ENCODE assay signal across 1 cellular context in the genomic region with DNA sequence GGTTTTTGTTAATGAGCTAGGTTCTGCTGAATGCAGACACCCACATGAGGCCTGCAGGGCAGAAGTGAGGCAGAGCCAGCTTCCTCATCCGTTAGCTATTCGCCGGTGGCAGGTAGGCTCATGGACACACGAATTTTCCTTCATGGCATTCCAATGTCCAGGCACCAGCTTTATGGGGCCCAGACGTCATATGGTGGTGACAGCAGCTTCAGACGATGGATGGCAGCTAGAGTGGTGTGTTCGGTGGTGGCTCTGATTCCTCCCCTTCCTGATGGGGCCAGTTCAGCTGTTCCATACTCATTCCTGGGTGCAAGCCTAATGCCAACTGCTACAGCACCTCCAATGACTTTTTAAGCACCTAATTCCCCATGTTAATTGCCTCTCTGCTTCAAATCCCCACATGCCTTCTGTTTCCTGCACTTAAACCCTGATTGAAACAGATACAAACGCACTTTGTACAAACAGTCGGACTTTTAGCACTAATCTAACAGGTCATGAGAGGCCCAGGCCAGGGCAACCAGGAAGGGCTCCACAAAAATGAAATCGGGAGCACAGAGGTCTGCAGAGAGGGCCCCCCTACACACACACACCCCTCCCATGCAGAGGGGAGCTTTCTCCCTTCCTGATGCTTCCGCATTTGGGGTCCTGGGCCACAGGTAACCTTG.
TF ChIP-seq lines count a peak whose summit lies in the region.

No MANE protein-coding gene starts in this region.

TF ChIP-seq in HepG2, 621 proteins besides CTCF, POLR2A, EP300 and RAD21 (continued from another document):
- TF ChIP-seq, protein P1, sequence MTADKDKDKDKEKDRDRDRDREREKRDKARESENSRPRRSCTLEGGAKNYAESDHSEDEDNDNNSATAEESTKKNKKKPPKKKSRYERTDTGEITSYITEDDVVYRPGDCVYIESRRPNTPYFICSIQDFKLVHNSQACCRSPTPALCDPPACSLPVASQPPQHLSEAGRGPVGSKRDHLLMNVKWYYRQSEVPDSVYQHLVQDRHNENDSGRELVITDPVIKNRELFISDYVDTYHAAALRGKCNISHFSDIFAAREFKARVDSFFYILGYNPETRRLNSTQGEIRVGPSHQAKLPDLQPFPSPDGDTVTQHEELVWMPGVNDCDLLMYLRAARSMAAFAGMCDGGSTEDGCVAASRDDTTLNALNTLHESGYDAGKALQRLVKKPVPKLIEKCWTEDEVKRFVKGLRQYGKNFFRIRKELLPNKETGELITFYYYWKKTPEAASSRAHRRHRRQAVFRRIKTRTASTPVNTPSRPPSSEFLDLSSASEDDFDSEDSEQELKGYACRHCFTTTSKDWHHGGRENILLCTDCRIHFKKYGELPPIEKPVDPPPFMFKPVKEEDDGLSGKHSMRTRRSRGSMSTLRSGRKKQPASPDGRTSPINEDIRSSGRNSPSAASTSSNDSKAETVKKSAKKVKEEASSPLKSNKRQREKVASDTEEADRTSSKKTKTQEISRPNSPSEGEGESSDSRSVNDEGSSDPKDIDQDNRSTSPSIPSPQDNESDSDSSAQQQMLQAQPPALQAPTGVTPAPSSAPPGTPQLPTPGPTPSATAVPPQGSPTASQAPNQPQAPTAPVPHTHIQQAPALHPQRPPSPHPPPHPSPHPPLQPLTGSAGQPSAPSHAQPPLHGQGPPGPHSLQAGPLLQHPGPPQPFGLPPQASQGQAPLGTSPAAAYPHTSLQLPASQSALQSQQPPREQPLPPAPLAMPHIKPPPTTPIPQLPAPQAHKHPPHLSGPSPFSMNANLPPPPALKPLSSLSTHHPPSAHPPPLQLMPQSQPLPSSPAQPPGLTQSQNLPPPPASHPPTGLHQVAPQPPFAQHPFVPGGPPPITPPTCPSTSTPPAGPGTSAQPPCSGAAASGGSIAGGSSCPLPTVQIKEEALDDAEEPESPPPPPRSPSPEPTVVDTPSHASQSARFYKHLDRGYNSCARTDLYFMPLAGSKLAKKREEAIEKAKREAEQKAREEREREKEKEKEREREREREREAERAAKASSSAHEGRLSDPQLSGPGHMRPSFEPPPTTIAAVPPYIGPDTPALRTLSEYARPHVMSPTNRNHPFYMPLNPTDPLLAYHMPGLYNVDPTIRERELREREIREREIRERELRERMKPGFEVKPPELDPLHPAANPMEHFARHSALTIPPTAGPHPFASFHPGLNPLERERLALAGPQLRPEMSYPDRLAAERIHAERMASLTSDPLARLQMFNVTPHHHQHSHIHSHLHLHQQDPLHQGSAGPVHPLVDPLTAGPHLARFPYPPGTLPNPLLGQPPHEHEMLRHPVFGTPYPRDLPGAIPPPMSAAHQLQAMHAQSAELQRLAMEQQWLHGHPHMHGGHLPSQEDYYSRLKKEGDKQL (CRISPR knock-in tag; IDR thresholded peaks at IDR 0.05; ENCODE audit: low read depth) = no peak
- TF ChIP-seq ERF (CRISPR knock-in tag; IDR thresholded peaks at IDR 0.05) (no peak), ATAD3A (CRISPR knock-in tag; IDR thresholded peaks at IDR 0.05) (no peak), ZNF563 (CRISPR knock-in tag; IDR thresholded peaks at IDR 0.05) (no peak), ATF7 (IDR thresholded peaks at IDR 0.05) (no peak), ATF7 (CRISPR knock-in tag; IDR thresholded peaks at IDR 0.05) (no peak), ZNF33B (CRISPR knock-in tag; IDR thresholded peaks at IDR 0.05) (no peak), ZNF567 (CRISPR knock-in tag; IDR thresholded peaks at IDR 0.05; ENCODE audit: borderline replicate concordance) (no peak), PHF20 (CRISPR knock-in tag; IDR thresholded peaks at IDR 0.05) (no peak), GLI4 (CRISPR knock-in tag; IDR thresholded peaks at IDR 0.05; ENCODE audit: borderline replicate concordance) (no peak), ZFP41 (CRISPR knock-in tag; IDR thresholded peaks at IDR 0.05; ENCODE audit: borderline replicate concordance) (no peak), CENPBD1 (CRISPR knock-in tag; IDR thresholded peaks at IDR 0.05; ENCODE audit: borderline replicate concordance, low read depth) (0 out of 2 replicates have a peak, but pooled peaks have one; percentile 83), ZSCAN5A (CRISPR knock-in tag; IDR thresholded peaks at IDR 0.05; ENCODE audit: borderline replicate concordance) (no peak), ZNF589 (CRISPR knock-in tag; conservative IDR thresholded peaks at IDR 0.05) (peak; percentile 80; the same call in 1 of the 2 replicates), ZMAT3 (CRISPR knock-in tag; conservative IDR thresholded peaks at IDR 0.05) (0 out of 2 replicates have a peak, but pooled peaks have one; percentile 59), MLX (CRISPR knock-in tag; IDR thresholded peaks at IDR 0.05) (0 out of 2 replicates have a peak, but pooled peaks have one; percentile 0), SMC3 (IDR thresholded peaks at IDR 0.05; ENCODE audit: low read length) (no peak), ZNF557 (CRISPR knock-in tag; IDR thresholded peaks at IDR 0.05) (no peak), CCAR2 (optimal IDR thresholded peaks at IDR 0.05; ENCODE audit: low read depth, low read length) (no peak), ZKSCAN8 (CRISPR knock-in tag; IDR thresholded peaks at IDR 0.05; ENCODE audit: borderline replicate concordance) (0 out of 2 replicates have a peak, but pooled peaks have one; percentile 5), SMAD1 (CRISPR knock-in tag; IDR thresholded peaks at IDR 0.05; ENCODE audit: borderline replicate concordance, low read depth) (0 out of 2 replicates have a peak, but pooled peaks have one; percentile 26), HNF4G (IDR thresholded peaks at IDR 0.05; ENCODE audit: borderline replicate concordance, low read depth, low read length) (no peak), HNF4G (CRISPR knock-in tag; IDR thresholded peaks at IDR 0.05; ENCODE audit: borderline replicate concordance, low read depth) (peak; percentile 17; the same call in 1 of the 2 replicates), AGO2 (optimal IDR thresholded peaks at IDR 0.05; ENCODE audit: low read depth, low read length) (no peak), MAFF (IDR thresholded peaks at IDR 0.05; ENCODE audit: low read depth, low read length) (no peak), ZBTB4 (CRISPR knock-in tag; IDR thresholded peaks at IDR 0.05; ENCODE audit: borderline replicate concordance) (peak; percentile 38; the same call in 1 of the 2 replicates)
- TF ChIP-seq, protein P2, sequence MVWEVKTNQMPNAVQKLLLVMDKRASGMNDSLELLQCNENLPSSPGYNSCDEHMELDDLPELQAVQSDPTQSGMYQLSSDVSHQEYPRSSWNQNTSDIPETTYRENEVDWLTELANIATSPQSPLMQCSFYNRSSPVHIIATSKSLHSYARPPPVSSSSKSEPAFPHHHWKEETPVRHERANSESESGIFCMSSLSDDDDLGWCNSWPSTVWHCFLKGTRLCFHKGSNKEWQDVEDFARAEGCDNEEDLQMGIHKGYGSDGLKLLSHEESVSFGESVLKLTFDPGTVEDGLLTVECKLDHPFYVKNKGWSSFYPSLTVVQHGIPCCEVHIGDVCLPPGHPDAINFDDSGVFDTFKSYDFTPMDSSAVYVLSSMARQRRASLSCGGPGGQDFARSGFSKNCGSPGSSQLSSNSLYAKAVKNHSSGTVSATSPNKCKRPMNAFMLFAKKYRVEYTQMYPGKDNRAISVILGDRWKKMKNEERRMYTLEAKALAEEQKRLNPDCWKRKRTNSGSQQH (CRISPR knock-in tag; IDR thresholded peaks at IDR 0.05; ENCODE audit: low read depth) = 0 out of 2 replicates have a peak, but pooled peaks have one; percentile 15
- TF ChIP-seq, protein P3, sequence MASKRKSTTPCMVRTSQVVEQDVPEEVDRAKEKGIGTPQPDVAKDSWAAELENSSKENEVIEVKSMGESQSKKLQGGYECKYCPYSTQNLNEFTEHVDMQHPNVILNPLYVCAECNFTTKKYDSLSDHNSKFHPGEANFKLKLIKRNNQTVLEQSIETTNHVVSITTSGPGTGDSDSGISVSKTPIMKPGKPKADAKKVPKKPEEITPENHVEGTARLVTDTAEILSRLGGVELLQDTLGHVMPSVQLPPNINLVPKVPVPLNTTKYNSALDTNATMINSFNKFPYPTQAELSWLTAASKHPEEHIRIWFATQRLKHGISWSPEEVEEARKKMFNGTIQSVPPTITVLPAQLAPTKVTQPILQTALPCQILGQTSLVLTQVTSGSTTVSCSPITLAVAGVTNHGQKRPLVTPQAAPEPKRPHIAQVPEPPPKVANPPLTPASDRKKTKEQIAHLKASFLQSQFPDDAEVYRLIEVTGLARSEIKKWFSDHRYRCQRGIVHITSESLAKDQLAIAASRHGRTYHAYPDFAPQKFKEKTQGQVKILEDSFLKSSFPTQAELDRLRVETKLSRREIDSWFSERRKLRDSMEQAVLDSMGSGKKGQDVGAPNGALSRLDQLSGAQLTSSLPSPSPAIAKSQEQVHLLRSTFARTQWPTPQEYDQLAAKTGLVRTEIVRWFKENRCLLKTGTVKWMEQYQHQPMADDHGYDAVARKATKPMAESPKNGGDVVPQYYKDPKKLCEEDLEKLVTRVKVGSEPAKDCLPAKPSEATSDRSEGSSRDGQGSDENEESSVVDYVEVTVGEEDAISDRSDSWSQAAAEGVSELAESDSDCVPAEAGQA (IDR thresholded peaks at IDR 0.05; ENCODE audit: low read depth) = no peak
- TF ChIP-seq, protein P3 (CRISPR knock-in tag; IDR thresholded peaks at IDR 0.05; ENCODE audit: borderline replicate concordance) = no peak
- TF ChIP-seq, protein P4, sequence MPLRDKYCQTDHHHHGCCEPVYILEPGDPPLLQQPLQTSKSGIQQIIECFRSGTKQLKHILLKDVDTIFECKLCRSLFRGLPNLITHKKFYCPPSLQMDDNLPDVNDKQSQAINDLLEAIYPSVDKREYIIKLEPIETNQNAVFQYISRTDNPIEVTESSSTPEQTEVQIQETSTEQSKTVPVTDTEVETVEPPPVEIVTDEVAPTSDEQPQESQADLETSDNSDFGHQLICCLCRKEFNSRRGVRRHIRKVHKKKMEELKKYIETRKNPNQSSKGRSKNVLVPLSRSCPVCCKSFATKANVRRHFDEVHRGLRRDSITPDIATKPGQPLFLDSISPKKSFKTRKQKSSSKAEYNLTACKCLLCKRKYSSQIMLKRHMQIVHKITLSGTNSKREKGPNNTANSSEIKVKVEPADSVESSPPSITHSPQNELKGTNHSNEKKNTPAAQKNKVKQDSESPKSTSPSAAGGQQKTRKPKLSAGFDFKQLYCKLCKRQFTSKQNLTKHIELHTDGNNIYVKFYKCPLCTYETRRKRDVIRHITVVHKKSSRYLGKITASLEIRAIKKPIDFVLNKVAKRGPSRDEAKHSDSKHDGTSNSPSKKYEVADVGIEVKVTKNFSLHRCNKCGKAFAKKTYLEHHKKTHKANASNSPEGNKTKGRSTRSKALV (CRISPR knock-in tag; IDR thresholded peaks at IDR 0.05) = 0 out of 2 replicates have a peak, but pooled peaks have one; percentile 6
